ENCODE assay signal across 1 cellular context in the genomic region with DNA sequence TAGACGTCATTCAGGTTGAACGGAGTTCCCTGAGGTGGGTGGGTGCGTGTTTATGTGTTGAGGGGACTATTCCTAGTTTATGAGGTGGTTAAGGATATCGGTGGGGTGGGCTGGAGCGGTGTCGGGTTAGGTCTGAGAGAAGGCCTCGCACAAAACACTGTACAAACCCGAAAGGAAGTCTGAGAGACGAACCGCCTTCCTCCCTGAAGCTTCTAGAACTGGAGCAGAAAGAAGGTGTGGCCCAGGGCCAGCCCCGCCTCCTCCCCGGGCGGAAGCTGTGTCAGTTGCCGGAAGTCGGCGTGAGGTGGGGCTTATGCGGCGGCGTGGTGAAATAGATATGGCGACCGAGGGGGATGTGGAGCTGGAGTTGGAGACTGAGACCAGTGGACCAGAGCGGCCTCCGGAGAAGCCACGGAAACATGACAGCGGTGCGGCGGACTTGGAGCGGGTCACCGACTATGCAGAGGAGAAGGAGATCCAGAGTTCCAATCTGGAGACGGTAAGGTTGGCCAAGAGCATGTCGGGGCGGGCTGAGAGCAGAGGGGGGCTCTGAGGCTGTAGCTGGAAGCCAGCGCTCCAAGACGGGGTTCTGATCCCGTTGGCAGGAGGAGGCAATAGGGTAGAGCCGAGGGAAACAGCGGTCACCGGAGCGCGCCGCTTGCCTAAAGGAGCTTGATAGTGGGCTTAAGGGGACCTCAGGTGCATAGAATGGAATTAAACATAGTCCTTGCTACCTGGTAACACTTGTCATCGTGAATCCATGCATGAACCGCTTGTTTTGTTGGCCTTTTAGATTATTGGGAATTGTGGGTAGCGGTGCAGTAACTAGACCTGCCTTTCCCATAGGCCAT.
TF ChIP-seq lines count a peak whose summit lies in the region.

A gene with protein sequence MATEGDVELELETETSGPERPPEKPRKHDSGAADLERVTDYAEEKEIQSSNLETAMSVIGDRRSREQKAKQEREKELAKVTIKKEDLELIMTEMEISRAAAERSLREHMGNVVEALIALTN (plus strand): TSS at position 314 of the 851 bp plus-strand sequence. CDS start 24 bp downstream, at position 338.

TF ChIP-seq in WTC11, 78 proteins besides CTCF, POLR2A, EP300 and RAD21 (continued from another document and continues in another):
- TF ChIP-seq, protein P1, sequence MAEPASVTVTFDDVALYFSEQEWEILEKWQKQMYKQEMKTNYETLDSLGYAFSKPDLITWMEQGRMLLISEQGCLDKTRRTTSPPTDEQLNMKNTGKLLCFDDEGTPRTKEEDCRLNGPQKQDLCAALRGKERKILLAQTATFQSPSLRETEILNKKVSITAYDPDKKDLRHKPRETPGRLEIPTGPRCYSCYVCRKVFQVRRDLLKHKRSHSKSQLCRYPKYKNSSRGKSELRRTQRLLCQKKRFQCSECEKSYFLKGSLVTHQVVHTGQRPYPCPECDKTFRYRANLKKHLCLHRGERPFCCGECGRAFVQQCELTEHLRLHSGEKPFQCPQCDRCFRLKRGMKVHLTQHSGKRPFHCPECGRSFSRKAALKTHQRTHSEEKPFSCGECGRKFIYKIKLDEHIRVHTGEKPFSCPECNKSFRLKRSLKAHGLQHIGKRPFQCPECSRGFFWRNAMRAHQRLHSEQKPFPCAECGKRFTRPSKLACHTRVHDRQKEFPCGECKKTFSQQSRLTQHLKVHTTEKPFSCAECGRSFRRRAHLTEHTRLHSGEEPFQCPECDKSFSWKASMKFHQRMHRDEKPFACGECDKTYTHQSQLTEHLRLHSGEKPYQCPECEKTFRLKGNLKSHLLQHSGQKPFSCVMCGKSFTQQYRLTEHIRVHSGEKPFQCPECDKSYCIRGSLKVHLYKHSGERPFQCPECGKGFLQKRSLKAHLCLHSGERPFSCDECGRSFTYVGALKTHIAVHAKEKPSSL (CRISPR knock-in tag; conservative IDR thresholded peaks at IDR 0.05), result no peak
- TF ChIP-seq, protein P2, sequence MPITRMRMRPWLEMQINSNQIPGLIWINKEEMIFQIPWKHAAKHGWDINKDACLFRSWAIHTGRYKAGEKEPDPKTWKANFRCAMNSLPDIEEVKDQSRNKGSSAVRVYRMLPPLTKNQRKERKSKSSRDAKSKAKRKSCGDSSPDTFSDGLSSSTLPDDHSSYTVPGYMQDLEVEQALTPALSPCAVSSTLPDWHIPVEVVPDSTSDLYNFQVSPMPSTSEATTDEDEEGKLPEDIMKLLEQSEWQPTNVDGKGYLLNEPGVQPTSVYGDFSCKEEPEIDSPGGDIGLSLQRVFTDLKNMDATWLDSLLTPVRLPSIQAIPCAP (CRISPR knock-in tag; IDR thresholded peaks at IDR 0.05), result 0 out of 2 replicates have a peak, but pooled peaks have one; percentile 53
- TF ChIP-seq ZNF232 (CRISPR knock-in tag; IDR thresholded peaks at IDR 0.05) (peak; percentile 18; the same call in 1 of the 2 replicates), ZNF416 (CRISPR knock-in tag; IDR thresholded peaks at IDR 0.05) (0 out of 2 replicates have a peak, but pooled peaks have one; percentile 33), ZNF317 (CRISPR knock-in tag; IDR thresholded peaks at IDR 0.05; ENCODE audit: borderline replicate concordance, low read depth) (no peak), ZNF138 (CRISPR knock-in tag; conservative IDR thresholded peaks at IDR 0.05) (no peak), ZBTB21 (CRISPR knock-in tag; IDR thresholded peaks at IDR 0.05; ENCODE audit: borderline replicate concordance) (no peak), TCF7 (CRISPR knock-in tag; IDR thresholded peaks at IDR 0.05; ENCODE audit: low read depth) (no peak), FOXK1 (CRISPR knock-in tag; IDR thresholded peaks at IDR 0.05) (peak; percentile 85), GABPB1 (CRISPR knock-in tag; IDR thresholded peaks at IDR 0.05) (peak; percentile 49; the same call in 1 of the 2 replicates), MXD4 (CRISPR knock-in tag; IDR thresholded peaks at IDR 0.05; ENCODE audit: borderline replicate concordance) (no peak)
- TF ChIP-seq, protein P3, sequence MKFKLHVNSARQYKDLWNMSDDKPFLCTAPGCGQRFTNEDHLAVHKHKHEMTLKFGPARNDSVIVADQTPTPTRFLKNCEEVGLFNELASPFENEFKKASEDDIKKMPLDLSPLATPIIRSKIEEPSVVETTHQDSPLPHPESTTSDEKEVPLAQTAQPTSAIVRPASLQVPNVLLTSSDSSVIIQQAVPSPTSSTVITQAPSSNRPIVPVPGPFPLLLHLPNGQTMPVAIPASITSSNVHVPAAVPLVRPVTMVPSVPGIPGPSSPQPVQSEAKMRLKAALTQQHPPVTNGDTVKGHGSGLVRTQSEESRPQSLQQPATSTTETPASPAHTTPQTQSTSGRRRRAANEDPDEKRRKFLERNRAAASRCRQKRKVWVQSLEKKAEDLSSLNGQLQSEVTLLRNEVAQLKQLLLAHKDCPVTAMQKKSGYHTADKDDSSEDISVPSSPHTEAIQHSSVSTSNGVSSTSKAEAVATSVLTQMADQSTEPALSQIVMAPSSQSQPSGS (CRISPR knock-in tag; IDR thresholded peaks at IDR 0.05; ENCODE audit: borderline replicate concordance, low read depth), result no peak
- TF ChIP-seq, protein P4, sequence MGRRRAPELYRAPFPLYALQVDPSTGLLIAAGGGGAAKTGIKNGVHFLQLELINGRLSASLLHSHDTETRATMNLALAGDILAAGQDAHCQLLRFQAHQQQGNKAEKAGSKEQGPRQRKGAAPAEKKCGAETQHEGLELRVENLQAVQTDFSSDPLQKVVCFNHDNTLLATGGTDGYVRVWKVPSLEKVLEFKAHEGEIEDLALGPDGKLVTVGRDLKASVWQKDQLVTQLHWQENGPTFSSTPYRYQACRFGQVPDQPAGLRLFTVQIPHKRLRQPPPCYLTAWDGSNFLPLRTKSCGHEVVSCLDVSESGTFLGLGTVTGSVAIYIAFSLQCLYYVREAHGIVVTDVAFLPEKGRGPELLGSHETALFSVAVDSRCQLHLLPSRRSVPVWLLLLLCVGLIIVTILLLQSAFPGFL (CRISPR knock-in tag; IDR thresholded peaks at IDR 0.05; ENCODE audit: borderline replicate concordance), result no peak
- TF ChIP-seq, protein P5, sequence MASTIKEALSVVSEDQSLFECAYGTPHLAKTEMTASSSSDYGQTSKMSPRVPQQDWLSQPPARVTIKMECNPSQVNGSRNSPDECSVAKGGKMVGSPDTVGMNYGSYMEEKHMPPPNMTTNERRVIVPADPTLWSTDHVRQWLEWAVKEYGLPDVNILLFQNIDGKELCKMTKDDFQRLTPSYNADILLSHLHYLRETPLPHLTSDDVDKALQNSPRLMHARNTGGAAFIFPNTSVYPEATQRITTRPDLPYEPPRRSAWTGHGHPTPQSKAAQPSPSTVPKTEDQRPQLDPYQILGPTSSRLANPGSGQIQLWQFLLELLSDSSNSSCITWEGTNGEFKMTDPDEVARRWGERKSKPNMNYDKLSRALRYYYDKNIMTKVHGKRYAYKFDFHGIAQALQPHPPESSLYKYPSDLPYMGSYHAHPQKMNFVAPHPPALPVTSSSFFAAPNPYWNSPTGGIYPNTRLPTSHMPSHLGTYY (CRISPR knock-in tag; IDR thresholded peaks at IDR 0.05), result peak; percentile 52; the same call in 1 of the 2 replicates
- TF ChIP-seq, protein P6, sequence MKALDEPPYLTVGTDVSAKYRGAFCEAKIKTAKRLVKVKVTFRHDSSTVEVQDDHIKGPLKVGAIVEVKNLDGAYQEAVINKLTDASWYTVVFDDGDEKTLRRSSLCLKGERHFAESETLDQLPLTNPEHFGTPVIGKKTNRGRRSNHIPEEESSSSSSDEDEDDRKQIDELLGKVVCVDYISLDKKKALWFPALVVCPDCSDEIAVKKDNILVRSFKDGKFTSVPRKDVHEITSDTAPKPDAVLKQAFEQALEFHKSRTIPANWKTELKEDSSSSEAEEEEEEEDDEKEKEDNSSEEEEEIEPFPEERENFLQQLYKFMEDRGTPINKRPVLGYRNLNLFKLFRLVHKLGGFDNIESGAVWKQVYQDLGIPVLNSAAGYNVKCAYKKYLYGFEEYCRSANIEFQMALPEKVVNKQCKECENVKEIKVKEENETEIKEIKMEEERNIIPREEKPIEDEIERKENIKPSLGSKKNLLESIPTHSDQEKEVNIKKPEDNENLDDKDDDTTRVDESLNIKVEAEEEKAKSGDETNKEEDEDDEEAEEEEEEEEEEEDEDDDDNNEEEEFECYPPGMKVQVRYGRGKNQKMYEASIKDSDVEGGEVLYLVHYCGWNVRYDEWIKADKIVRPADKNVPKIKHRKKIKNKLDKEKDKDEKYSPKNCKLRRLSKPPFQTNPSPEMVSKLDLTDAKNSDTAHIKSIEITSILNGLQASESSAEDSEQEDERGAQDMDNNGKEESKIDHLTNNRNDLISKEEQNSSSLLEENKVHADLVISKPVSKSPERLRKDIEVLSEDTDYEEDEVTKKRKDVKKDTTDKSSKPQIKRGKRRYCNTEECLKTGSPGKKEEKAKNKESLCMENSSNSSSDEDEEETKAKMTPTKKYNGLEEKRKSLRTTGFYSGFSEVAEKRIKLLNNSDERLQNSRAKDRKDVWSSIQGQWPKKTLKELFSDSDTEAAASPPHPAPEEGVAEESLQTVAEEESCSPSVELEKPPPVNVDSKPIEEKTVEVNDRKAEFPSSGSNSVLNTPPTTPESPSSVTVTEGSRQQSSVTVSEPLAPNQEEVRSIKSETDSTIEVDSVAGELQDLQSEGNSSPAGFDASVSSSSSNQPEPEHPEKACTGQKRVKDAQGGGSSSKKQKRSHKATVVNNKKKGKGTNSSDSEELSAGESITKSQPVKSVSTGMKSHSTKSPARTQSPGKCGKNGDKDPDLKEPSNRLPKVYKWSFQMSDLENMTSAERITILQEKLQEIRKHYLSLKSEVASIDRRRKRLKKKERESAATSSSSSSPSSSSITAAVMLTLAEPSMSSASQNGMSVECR (CRISPR knock-in tag; IDR thresholded peaks at IDR 0.05; ENCODE audit: borderline replicate concordance), result peak; percentile 67; the same call in 1 of the 2 replicates
- TF ChIP-seq, protein P7, sequence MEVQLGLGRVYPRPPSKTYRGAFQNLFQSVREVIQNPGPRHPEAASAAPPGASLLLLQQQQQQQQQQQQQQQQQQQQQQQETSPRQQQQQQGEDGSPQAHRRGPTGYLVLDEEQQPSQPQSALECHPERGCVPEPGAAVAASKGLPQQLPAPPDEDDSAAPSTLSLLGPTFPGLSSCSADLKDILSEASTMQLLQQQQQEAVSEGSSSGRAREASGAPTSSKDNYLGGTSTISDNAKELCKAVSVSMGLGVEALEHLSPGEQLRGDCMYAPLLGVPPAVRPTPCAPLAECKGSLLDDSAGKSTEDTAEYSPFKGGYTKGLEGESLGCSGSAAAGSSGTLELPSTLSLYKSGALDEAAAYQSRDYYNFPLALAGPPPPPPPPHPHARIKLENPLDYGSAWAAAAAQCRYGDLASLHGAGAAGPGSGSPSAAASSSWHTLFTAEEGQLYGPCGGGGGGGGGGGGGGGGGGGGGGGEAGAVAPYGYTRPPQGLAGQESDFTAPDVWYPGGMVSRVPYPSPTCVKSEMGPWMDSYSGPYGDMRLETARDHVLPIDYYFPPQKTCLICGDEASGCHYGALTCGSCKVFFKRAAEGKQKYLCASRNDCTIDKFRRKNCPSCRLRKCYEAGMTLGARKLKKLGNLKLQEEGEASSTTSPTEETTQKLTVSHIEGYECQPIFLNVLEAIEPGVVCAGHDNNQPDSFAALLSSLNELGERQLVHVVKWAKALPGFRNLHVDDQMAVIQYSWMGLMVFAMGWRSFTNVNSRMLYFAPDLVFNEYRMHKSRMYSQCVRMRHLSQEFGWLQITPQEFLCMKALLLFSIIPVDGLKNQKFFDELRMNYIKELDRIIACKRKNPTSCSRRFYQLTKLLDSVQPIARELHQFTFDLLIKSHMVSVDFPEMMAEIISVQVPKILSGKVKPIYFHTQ (CRISPR knock-in tag; IDR thresholded peaks at IDR 0.05), result no peak
- TF ChIP-seq, protein P8, sequence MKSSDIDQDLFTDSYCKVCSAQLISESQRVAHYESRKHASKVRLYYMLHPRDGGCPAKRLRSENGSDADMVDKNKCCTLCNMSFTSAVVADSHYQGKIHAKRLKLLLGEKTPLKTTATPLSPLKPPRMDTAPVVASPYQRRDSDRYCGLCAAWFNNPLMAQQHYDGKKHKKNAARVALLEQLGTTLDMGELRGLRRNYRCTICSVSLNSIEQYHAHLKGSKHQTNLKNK (CRISPR knock-in tag; IDR thresholded peaks at IDR 0.05), result 0 out of 2 replicates have a peak, but pooled peaks have one; percentile 43
- TF ChIP-seq, protein P9, sequence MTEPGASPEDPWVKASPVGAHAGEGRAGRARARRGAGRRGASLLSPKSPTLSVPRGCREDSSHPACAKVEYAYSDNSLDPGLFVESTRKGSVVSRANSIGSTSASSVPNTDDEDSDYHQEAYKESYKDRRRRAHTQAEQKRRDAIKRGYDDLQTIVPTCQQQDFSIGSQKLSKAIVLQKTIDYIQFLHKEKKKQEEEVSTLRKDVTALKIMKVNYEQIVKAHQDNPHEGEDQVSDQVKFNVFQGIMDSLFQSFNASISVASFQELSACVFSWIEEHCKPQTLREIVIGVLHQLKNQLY (CRISPR knock-in tag; IDR thresholded peaks at IDR 0.05), result no peak
- TF ChIP-seq, protein P10, sequence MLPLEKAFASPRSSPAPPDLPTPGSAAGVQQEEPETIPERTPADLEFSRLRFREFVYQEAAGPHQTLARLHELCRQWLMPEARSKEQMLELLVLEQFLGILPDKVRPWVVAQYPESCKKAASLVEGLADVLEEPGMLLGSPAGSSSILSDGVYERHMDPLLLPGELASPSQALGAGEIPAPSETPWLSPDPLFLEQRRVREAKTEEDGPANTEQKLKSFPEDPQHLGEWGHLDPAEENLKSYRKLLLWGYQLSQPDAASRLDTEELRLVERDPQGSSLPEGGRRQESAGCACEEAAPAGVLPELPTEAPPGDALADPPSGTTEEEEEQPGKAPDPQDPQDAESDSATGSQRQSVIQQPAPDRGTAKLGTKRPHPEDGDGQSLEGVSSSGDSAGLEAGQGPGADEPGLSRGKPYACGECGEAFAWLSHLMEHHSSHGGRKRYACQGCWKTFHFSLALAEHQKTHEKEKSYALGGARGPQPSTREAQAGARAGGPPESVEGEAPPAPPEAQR (CRISPR knock-in tag; IDR thresholded peaks at IDR 0.05), result no peak
- TF ChIP-seq, protein P11, sequence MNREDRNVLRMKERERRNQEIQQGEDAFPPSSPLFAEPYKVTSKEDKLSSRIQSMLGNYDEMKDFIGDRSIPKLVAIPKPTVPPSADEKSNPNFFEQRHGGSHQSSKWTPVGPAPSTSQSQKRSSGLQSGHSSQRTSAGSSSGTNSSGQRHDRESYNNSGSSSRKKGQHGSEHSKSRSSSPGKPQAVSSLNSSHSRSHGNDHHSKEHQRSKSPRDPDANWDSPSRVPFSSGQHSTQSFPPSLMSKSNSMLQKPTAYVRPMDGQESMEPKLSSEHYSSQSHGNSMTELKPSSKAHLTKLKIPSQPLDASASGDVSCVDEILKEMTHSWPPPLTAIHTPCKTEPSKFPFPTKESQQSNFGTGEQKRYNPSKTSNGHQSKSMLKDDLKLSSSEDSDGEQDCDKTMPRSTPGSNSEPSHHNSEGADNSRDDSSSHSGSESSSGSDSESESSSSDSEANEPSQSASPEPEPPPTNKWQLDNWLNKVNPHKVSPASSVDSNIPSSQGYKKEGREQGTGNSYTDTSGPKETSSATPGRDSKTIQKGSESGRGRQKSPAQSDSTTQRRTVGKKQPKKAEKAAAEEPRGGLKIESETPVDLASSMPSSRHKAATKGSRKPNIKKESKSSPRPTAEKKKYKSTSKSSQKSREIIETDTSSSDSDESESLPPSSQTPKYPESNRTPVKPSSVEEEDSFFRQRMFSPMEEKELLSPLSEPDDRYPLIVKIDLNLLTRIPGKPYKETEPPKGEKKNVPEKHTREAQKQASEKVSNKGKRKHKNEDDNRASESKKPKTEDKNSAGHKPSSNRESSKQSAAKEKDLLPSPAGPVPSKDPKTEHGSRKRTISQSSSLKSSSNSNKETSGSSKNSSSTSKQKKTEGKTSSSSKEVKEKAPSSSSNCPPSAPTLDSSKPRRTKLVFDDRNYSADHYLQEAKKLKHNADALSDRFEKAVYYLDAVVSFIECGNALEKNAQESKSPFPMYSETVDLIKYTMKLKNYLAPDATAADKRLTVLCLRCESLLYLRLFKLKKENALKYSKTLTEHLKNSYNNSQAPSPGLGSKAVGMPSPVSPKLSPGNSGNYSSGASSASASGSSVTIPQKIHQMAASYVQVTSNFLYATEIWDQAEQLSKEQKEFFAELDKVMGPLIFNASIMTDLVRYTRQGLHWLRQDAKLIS (CRISPR knock-in tag; IDR thresholded peaks at IDR 0.05; ENCODE audit: borderline replicate concordance), result no peak
- TF ChIP-seq, protein P12, sequence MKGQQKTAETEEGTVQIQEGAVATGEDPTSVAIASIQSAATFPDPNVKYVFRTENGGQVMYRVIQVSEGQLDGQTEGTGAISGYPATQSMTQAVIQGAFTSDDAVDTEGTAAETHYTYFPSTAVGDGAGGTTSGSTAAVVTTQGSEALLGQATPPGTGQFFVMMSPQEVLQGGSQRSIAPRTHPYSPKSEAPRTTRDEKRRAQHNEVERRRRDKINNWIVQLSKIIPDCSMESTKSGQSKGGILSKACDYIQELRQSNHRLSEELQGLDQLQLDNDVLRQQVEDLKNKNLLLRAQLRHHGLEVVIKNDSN (CRISPR knock-in tag; IDR thresholded peaks at IDR 0.05), result no peak
